Comparison of ENCODE assay signal across 34 cellular contexts in the genomic region with DNA sequence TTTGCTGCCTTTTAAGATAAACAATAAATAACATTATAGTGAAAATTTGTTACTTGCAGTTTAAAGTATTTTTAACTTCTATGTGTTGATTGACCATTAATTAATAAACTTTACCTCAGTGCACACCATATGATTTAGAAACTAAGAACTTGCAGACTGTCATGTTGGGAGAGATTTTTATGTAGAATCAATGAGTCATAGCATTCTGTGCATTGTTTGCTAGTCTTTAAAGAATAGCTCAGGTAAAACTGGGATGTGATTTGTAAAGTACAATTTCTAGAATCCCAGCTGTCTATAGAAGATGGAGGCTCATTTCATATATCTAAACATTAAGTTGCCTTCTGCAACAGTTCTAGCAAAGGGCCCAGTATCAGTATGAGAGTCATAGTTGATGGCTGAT.
"Had no signal": no experiment of that assay in that cellular context is flagged by ENCODE, and none has a peak within 500 bp of the region (broad histone marks: within the 10 kb centered on the region; RNA-seq: fewer than 3 reads in every experiment).

No MANE protein-coding gene starts in this region.

- H3K27me3 Mint-ChIP-seq: activated CD4-positive, alpha-beta memory T cell treated with anti-CD3 and anti-CD28 coated beads for 36 hours; activated CD4-positive, alpha-beta T cell treated with anti-CD3 and anti-CD28 coated beads, Interleukin-2, amount 10 ng/mL, durations not matched to agents 24 days and 14 days; activated naive CD8-positive, alpha-beta T cell treated with anti-CD3 and anti-CD28 coated beads, Interleukin-2, amount 10 ng/mL, durations not matched to agents 7 days and 5 days; central memory CD8-positive, alpha-beta T cell; stimulated activated naive CD8-positive, alpha-beta T cell treated with anti-CD3 and anti-CD28 coated beads, Interleukin-15, Interleukin-2, amounts not matched to agents 100 ng/mL and 50 ng/mL, for 24 hours had no signal

- H3K27me3 ChIP-seq: breast epithelium, esophagus squamous epithelium, gastrocnemius medialis, vagina had no signal

- H3K36me3 ChIP-seq: breast epithelium, esophagus squamous epithelium, gastrocnemius medialis, left ventricle myocardium inferior, thoracic aorta, vagina had no signal

- ATAC-seq: gastrocnemius medialis; natural killer cell; sciatic nerve; stimulated activated effector memory CD8-positive, alpha-beta T cell treated with anti-CD3 and anti-CD28 coated beads, Interleukin-12 subunit alpha, Interleukin-12 subunit beta, amount 100 ng/mL, for 72 hours had no signal

- H3K27ac ChIP-seq: breast epithelium, epithelial cell of prostate, esophagus squamous epithelium, gastrocnemius medialis, left ventricle myocardium inferior, skin epidermis, thoracic aorta, vagina had no signal

- H3K9me3 Mint-ChIP-seq: activated CD4-positive, alpha-beta memory T cell treated with anti-CD3 and anti-CD28 coated beads for 36 hours; activated CD4-positive, alpha-beta T cell treated with anti-CD3 and anti-CD28 coated beads, Interleukin-2, amount 10 ng/mL, durations not matched to agents 24 days and 14 days; activated naive CD4-positive, alpha-beta T cell treated with anti-CD3 and anti-CD28 coated beads for 36 hours; activated naive CD8-positive, alpha-beta T cell treated with anti-CD3 and anti-CD28 coated beads, Interleukin-2, amount 10 ng/mL, durations not matched to agents 7 days and 5 days; activated T-helper 1 cell treated with anti-CD3 and anti-CD28 coated beads, Interleukin-12 subunit alpha, Interleukin-12 subunit beta, Interleukin-2, Interleukin-4 antibody, amounts not matched to agents 30 ng/mL and 10 ng/mL and 1 ng/mL, durations not matched to agents 14 hours and 24 hours and 36 hours; stimulated activated naive CD8-positive, alpha-beta T cell treated with anti-CD3 and anti-CD28 coated beads, Interleukin-15, Interleukin-2, amounts not matched to agents 100 ng/mL and 50 ng/mL, for 24 hours had no signal

- DNase-seq: activated CD4-positive, alpha-beta memory T cell treated with anti-CD3 and anti-CD28 coated beads for 36 hours; activated CD4-positive, alpha-beta T cell treated with anti-CD3 and anti-CD28 coated beads, Interleukin-2, amount 10 ng/mL, durations not matched to agents 24 days and 14 days; activated CD4-positive, CD25-positive, alpha-beta regulatory T cell treated with anti-CD3 and anti-CD28 coated beads, Interleukin-2, amount 50 U/mL, for 72 hours; activated CD8-positive, alpha-beta memory T cell treated with anti-CD3 and anti-CD28 coated beads, Interleukin-2, amount 50 U/mL, for 4 hours; activated effector memory CD4-positive, alpha-beta T cell treated with anti-CD3 and anti-CD28 coated beads, Interleukin-2, amount 50 U/mL, for 16 hours; activated naive CD4-positive, alpha-beta T cell treated with anti-CD3 and anti-CD28 coated beads for 36 hours; activated naive CD8-positive, alpha-beta T cell treated with anti-CD3 and anti-CD28 coated beads, Interleukin-2, amount 10 ng/mL, durations not matched to agents 7 days and 5 days; activated T-cell treated with anti-CD3 and anti-CD28 coated beads, Interleukin-2, amount 50 U/mL, for 1 hour; amniotic stem cell; dermis blood vessel endothelial cell; effector CD4-positive, alpha-beta T cell; esophagus squamous epithelium; gastrocnemius medialis; glutamatergic neuron; islet precursor cell; left ventricle myocardium inferior; mesendoderm; natural killer cell; posterior cingulate gyrus; stimulated activated CD4-positive, alpha-beta T cell treated with anti-CD3 and anti-CD28 coated beads, Interleukin-12 subunit alpha, Interleukin-12 subunit beta, amount 100 ng/mL, for 4 hours; stimulated activated CD4-positive, alpha-beta T cell treated with anti-CD3 and anti-CD28 coated beads, Interleukin-4, amount 100 ng/mL, for 24 hours; T-helper 2 cell had no signal

- H3K4me3 Mint-ChIP-seq: activated CD4-positive, alpha-beta memory T cell treated with anti-CD3 and anti-CD28 coated beads for 36 hours; activated CD4-positive, alpha-beta T cell treated with anti-CD3 and anti-CD28 coated beads, Interleukin-2, amount 10 ng/mL, durations not matched to agents 24 days and 14 days; activated naive CD4-positive, alpha-beta T cell treated with anti-CD3 and anti-CD28 coated beads for 36 hours; activated naive CD8-positive, alpha-beta T cell treated with anti-CD3 and anti-CD28 coated beads, Interleukin-2, amount 10 ng/mL, durations not matched to agents 7 days and 5 days; activated T-helper 1 cell treated with anti-CD3 and anti-CD28 coated beads, Interleukin-12 subunit alpha, Interleukin-12 subunit beta, Interleukin-2, Interleukin-4 antibody, amounts not matched to agents 30 ng/mL and 10 ng/mL and 1 ng/mL, durations not matched to agents 14 hours and 24 hours and 36 hours; central memory CD8-positive, alpha-beta T cell; natural killer cell; stimulated activated effector memory CD8-positive, alpha-beta T cell treated with anti-CD3 and anti-CD28 coated beads, Interleukin-12 subunit alpha, Interleukin-12 subunit beta, amount 100 ng/mL, for 72 hours; stimulated activated naive CD8-positive, alpha-beta T cell treated with anti-CD3 and anti-CD28 coated beads, Interleukin-15, Interleukin-2, amounts not matched to agents 100 ng/mL and 50 ng/mL, for 24 hours had no signal

- H3K27ac Mint-ChIP-seq: activated CD4-positive, alpha-beta memory T cell treated with anti-CD3 and anti-CD28 coated beads for 36 hours; activated CD4-positive, alpha-beta T cell treated with anti-CD3 and anti-CD28 coated beads, Interleukin-2, amount 10 ng/mL, durations not matched to agents 24 days and 14 days; activated naive CD4-positive, alpha-beta T cell treated with anti-CD3 and anti-CD28 coated beads for 36 hours; activated naive CD8-positive, alpha-beta T cell treated with anti-CD3 and anti-CD28 coated beads, Interleukin-2, amount 10 ng/mL, durations not matched to agents 7 days and 5 days; activated T-helper 1 cell treated with anti-CD3 and anti-CD28 coated beads, Interleukin-12 subunit alpha, Interleukin-12 subunit beta, Interleukin-2, Interleukin-4 antibody, amounts not matched to agents 30 ng/mL and 10 ng/mL and 1 ng/mL, durations not matched to agents 14 hours and 24 hours and 36 hours; natural killer cell; stimulated activated effector memory CD8-positive, alpha-beta T cell treated with anti-CD3 and anti-CD28 coated beads, Interleukin-12 subunit alpha, Interleukin-12 subunit beta, amount 100 ng/mL, for 72 hours; stimulated activated naive CD8-positive, alpha-beta T cell treated with anti-CD3 and anti-CD28 coated beads, Interleukin-15, Interleukin-2, amounts not matched to agents 100 ng/mL and 50 ng/mL, for 24 hours had no signal

- FAIRE-seq: colon had no signal

- H3K4me3 ChIP-seq: breast epithelium, esophagus squamous epithelium, gastrocnemius medialis, left ventricle myocardium inferior, lung, skin epidermis, thoracic aorta, vagina had no signal

- H3K9me3 ChIP-seq: breast epithelium, esophagus squamous epithelium, gastrocnemius medialis, left ventricle myocardium inferior, thoracic aorta, vagina had no signal

- H3K36me3 Mint-ChIP-seq: activated CD4-positive, alpha-beta memory T cell treated with anti-CD3 and anti-CD28 coated beads for 36 hours; activated naive CD8-positive, alpha-beta T cell treated with anti-CD3 and anti-CD28 coated beads, Interleukin-2, amount 10 ng/mL, durations not matched to agents 7 days and 5 days; natural killer cell; stimulated activated effector memory CD8-positive, alpha-beta T cell treated with anti-CD3 and anti-CD28 coated beads, Interleukin-12 subunit alpha, Interleukin-12 subunit beta, amount 100 ng/mL, for 72 hours had no signal

- H3K4me1 Mint-ChIP-seq: central memory CD8-positive, alpha-beta T cell; natural killer cell; stimulated activated effector memory CD8-positive, alpha-beta T cell treated with anti-CD3 and anti-CD28 coated beads, Interleukin-12 subunit alpha, Interleukin-12 subunit beta, amount 100 ng/mL, for 72 hours had no signal

- H3K4me1 ChIP-seq: breast epithelium, esophagus squamous epithelium, gastrocnemius medialis, left ventricle myocardium inferior, vagina had no signal
